ENCODE assay signal across 15 cellular contexts in genomic region chr12:80813820-80814219, GRCh38.
A peak's percentile ranks its signal among the peaks of the same experiment; 100 is the strongest.
DNase-seq lines count a peak whose midpoint lies in the region; ATAC-seq and TF ChIP-seq lines count a peak whose summit lies in the region.
"Had no signal": no experiment of that assay in that cellular context is flagged by ENCODE, and none has a peak within 500 bp of the region (broad histone marks: within the 10 kb centered on the region; RNA-seq: fewer than 3 reads in every experiment).

No MANE protein-coding gene starts in this region.

- TF ChIP-seq CTCF in uterus (IDR thresholded peaks at IDR 0.05) (no peak), PC-9 (conservative IDR thresholded peaks at IDR 0.05) (no peak), stomach (IDR thresholded peaks at IDR 0.05) (no peak), brain microvascular endothelial cell (IDR thresholded peaks at IDR 0.05; ENCODE audit: low read depth, low read length, missing control alignments) (no peak)

- H3K4me1 ChIP-seq in Karpas-422 (ENCODE audit: low read length) (peaks cover 47% of the 10 kb centered on the region), uterus (no peaks in the 10 kb centered on the region), PC-9 (replicated peaks; ENCODE audit: insufficient read depth) (no peaks in the 10 kb centered on the region), stomach (no peaks in the 10 kb centered on the region)

- H3K27ac ChIP-seq in Karpas-422 (ENCODE audit: low read length) (no peak overlapping the region), uterus (no peak overlapping the region), PC-9 (no peak overlapping the region), stomach (no peak overlapping the region), brain microvascular endothelial cell (no peak overlapping the region)

- TF ChIP-seq POLR2A in uterus (IDR thresholded peaks at IDR 0.05) (no peak), stomach (IDR thresholded peaks at IDR 0.05) (no peak)

- H2AFZ ChIP-seq in Karpas-422 (ENCODE audit: low read length) (peak overlapping the region; percentile 26; the same call in 1 of the 2 replicates), PC-9 (no peak overlapping the region)

- in situ Hi-C loops in brain microvascular endothelial cell (cut with HindIII; ENCODE audit: low pct_ligation_motif_present, low sequenced_read_pairs), result no loop called here

- H3F3A ChIP-seq in PC-9 (ENCODE audit: insufficient read depth, low read depth), result no peaks in the 10 kb centered on the region

- no TSS peak for BruUV-seq in PC-9 (replicated peaks; lab: Mats Ljungman, UMichigan)

- H3K4me2 ChIP-seq in Karpas-422 (ENCODE audit: low read depth, low read length, poor library complexity, severe bottlenecking), result no peak overlapping the region
- no peak overlapping the region for H3K4me2 ChIP-seq in PC-9

- H3K9me2 ChIP-seq in Karpas-422 (replicated peaks; ENCODE audit: insufficient read depth, low read length) (no peaks in the 10 kb centered on the region), PC-9 (ENCODE audit: insufficient read depth) (no peaks in the 10 kb centered on the region; the same call in 1 of the 2 replicates)

- TF ChIP-seq EP300 in stomach (IDR thresholded peaks at IDR 0.05), result no peak

- WGBS in stomach, 5 donors, result 53 to 60% (median 60%) methylated on average over 2 of the region's 2 CpGs

- H3K79me2 ChIP-seq in Karpas-422 (ENCODE audit: low read length) (no peaks in the 10 kb centered on the region), PC-9 (ENCODE audit: low read depth) (no peaks in the 10 kb centered on the region)

- H4K20me1 ChIP-seq in Karpas-422 (ENCODE audit: insufficient read depth, low read depth, low read length) (no peaks in the 10 kb centered on the region), PC-9 (ENCODE audit: insufficient read depth) (no peaks in the 10 kb centered on the region)

- no peak for DNase-seq in Karpas-422
- no peak for DNase-seq in uterus
- no peak for DNase-seq in PC-9
- no peak for DNase-seq in stomach
- DNase-seq in brain microvascular endothelial cell, result no peak
- DNase-seq: activated CD8-positive, alpha-beta memory T cell treated with anti-CD3 and anti-CD28 coated beads, Interleukin-2, amount 50 U/mL, for 48 hours; activated naive CD4-positive, alpha-beta T cell treated with anti-CD3 and anti-CD28 coated beads for 36 hours; foreskin melanocyte; NCI-H2029; NCI-H774; nucleus accumbens; trophoblast cell had no signal

- CTCF ChIA-PET in PC-9 (lab: Charles Lee), result no interaction called here

- intact Hi-C loops in uterus (cut with DNase I; ENCODE audit: low total_unique reads), result no loop called here
- intact Hi-C loops in PC-9 (cut with micrococcal nuclease; ENCODE audit: unreplicated experiment), result no loop called here
- intact Hi-C loops in stomach (cut with DNase I; ENCODE audit: low total_unique reads), result no loop called here

- H3K9ac ChIP-seq in Karpas-422 (ENCODE audit: low read length), result no peak overlapping the region

- H3K27me3 ChIP-seq in Karpas-422 (ENCODE audit: low read length), result no peaks in the 10 kb centered on the region
- H3K27me3 ChIP-seq in uterus, result no peaks in the 10 kb centered on the region
- H3K27me3 ChIP-seq in PC-9 (ENCODE audit: insufficient read depth, low read depth), result no peaks in the 10 kb centered on the region
- H3K27me3 ChIP-seq in stomach, result no peaks in the 10 kb centered on the region
- H3K27me3 ChIP-seq in brain microvascular endothelial cell (replicated peaks), result no peaks in the 10 kb centered on the region

- H3K36me3 ChIP-seq in Karpas-422 (ENCODE audit: insufficient read depth, low read length) (no peaks in the 10 kb centered on the region), uterus (no peaks in the 10 kb centered on the region), PC-9 (ENCODE audit: low read depth) (no peaks in the 10 kb centered on the region), stomach (no peaks in the 10 kb centered on the region), brain microvascular endothelial cell (replicated peaks) (no peaks in the 10 kb centered on the region)

- POLR2A ChIA-PET in PC-9 (lab: Charles Lee; ENCODE audit: unreplicated experiment), result no interaction called here

- no peaks in the 10 kb centered on the region for H3K9me3 ChIP-seq in Karpas-422 (ENCODE audit: low read length)
- no peaks in the 10 kb centered on the region for H3K9me3 ChIP-seq in uterus
- no peaks in the 10 kb centered on the region for H3K9me3 ChIP-seq in PC-9 (ENCODE audit: insufficient read depth, low read depth)
- H3K9me3 ChIP-seq in stomach, result no peaks in the 10 kb centered on the region

- H3K4me3 ChIP-seq in Karpas-422 (ENCODE audit: low read length), result no peak overlapping the region
- no peak overlapping the region for H3K4me3 ChIP-seq in uterus
- no peak overlapping the region for H3K4me3 ChIP-seq in PC-9
- H3K4me3 ChIP-seq in stomach, result no peak overlapping the region
- H3K4me3 ChIP-seq in brain microvascular endothelial cell (ENCODE audit: low read depth, low read length), result no peak overlapping the region

- ATAC-seq in GM18502 (IDR thresholded peaks at IDR 0.05; ENCODE audit: poor library complexity, unreplicated experiment) (peak; percentile 57), GM19463 (IDR thresholded peaks at IDR 0.05; ENCODE audit: unreplicated experiment) (peak; percentile 29), HG02759 (IDR thresholded peaks at IDR 0.05; ENCODE audit: unreplicated experiment) (peak; percentile 48)
